23 cellular contexts compared by ENCODE assay signal in the genomic region with DNA sequence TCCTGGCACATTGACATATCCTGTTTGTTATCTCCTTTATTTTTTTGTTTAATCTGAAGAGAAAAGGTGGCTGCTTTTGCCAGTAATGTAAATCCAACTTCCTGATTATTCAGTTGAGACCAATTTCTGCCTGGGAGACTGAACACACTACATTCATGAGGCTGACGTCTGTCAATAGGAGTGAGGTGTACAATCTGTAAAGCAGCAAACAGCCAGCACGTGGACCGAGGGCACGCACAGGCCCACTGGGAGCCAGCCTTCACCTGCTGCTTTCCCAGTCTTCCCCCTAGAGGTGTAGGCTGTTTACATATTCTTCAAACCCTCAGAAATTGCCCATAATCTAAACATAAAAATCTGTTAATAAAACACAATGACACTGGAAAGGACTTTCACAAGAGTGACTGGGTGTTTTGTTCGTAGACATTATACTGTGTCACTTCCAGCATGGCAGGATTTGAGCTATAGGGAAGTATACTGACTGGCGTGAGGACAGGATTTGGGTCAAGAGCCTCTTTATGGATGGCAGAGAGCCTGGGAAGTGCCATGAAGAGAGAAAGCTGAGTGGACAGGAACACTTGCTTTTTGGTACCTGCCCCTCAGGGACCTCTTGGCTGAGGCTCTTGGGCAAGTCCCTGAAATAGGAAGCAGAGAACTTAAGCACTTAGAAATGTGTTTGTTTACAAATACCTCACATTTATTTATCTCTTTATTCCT.
DNase-seq lines count a peak whose midpoint lies in the region; ATAC-seq lines count a peak whose summit lies in the region.
"Had no signal": no experiment of that assay in that cellular context is flagged by ENCODE, and none has a peak within 500 bp of the region (broad histone marks: within the 10 kb centered on the region; RNA-seq: fewer than 3 reads in every experiment).

No MANE protein-coding gene starts in this region.

- no peaks in the 10 kb centered on the region for H3K79me1 ChIP-seq in mesenchymal stem cell (replicated peaks; ENCODE audit: low read length, poor library complexity, severe bottlenecking)

- H3K14ac ChIP-seq in mesenchymal stem cell (ENCODE audit: low read length in 2 of 2): no peak overlapping the region

- no peak overlapping the region for H2BK15ac ChIP-seq in mesenchymal stem cell (ENCODE audit: low read depth, poor library complexity, severe bottlenecking)

- H3K4ac ChIP-seq in mesenchymal stem cell (ENCODE audit: low read depth in 1 of 2, low read length in 2 of 2): no peak overlapping the region

- H3K36me3 ChIP-seq in mesenchymal stem cell (ENCODE audit: control insufficient read depth in 1 of 2, insufficient read depth in 2 of 2, low read depth in 1 of 2, low read length in 2 of 2): no peaks in the 10 kb centered on the region
- H3K36me3 ChIP-seq: ascending aorta, sigmoid colon had no signal

- no peaks in the 10 kb centered on the region for H3K27me3 ChIP-seq in mesenchymal stem cell (ENCODE audit: control insufficient read depth in 1 of 2, insufficient read depth in 1 of 2, low read length in 2 of 2)
- H3K27me3 ChIP-seq: ascending aorta, sigmoid colon had no signal

- peak overlapping the region; percentile 4 for H2AK5ac ChIP-seq in mesenchymal stem cell (ENCODE audit: low read length, severe bottlenecking)

- H2BK120ac ChIP-seq in mesenchymal stem cell (ENCODE audit: low read depth, low read length): no peak overlapping the region

- no peak overlapping the region for H4K91ac ChIP-seq in mesenchymal stem cell (ENCODE audit: low read length)

- no peak overlapping the region for H3K23ac ChIP-seq in mesenchymal stem cell (ENCODE audit: low read length in 2 of 2)

- 89% methylated on average over 6 of the region's 6 CpGs for WGBS in mesenchymal stem cell

- no peak overlapping the region for H2AFZ ChIP-seq in mesenchymal stem cell (ENCODE audit: low read depth, low read length)

- no peaks in the 10 kb centered on the region for H3K4me1 ChIP-seq in mesenchymal stem cell (ENCODE audit: control insufficient read depth, insufficient read depth, low read depth, low read length)
- H3K4me1 ChIP-seq: ascending aorta, sigmoid colon had no signal

- no peak overlapping the region for H3K18ac ChIP-seq in mesenchymal stem cell (ENCODE audit: low read depth in 1 of 2, low read length in 2 of 2)

- intact Hi-C loops in left cardiac atrium (cut with DNase I): no loop called here

- ATAC-seq in left cardiac atrium (no peak), GM19395 (IDR thresholded peaks at IDR 0.05; ENCODE audit: unreplicated experiment) (no peak)
- ATAC-seq: activated CD4-positive, alpha-beta T cell treated with anti-CD3 and anti-CD28 coated beads for 36 hours; HepG2 had no signal

- H3K4me3 ChIP-seq in mesenchymal stem cell (ENCODE audit: insufficient read depth in 1 of 2, low read depth in 1 of 2, low read length in 2 of 2): no peak overlapping the region
- H3K4me3 ChIP-seq: ascending aorta, dorsolateral prefrontal cortex, sigmoid colon had no signal

- no peak overlapping the region for H4K8ac ChIP-seq in mesenchymal stem cell (ENCODE audit: low read length)

- no peak overlapping the region for H3K27ac ChIP-seq in mesenchymal stem cell (ENCODE audit: low read length, poor library complexity, severe bottlenecking)
- H3K27ac ChIP-seq: ascending aorta, dorsolateral prefrontal cortex, sigmoid colon had no signal

- H3K9me3 ChIP-seq in mesenchymal stem cell (ENCODE audit: control insufficient read depth, low read length): no peaks in the 10 kb centered on the region
- H3K9me3 ChIP-seq: ascending aorta, sigmoid colon had no signal

- no peak overlapping the region for H2BK12ac ChIP-seq in mesenchymal stem cell (ENCODE audit: low read length in 2 of 2)

- H2BK5ac ChIP-seq in mesenchymal stem cell (ENCODE audit: low read depth, low read length, poor library complexity, severe bottlenecking): no peak overlapping the region

- H3K9ac ChIP-seq in mesenchymal stem cell (ENCODE audit: low read length): no peak overlapping the region

- no peak overlapping the region for H3K4me2 ChIP-seq in mesenchymal stem cell (ENCODE audit: low read length, poor library complexity, severe bottlenecking)

- DNase-seq in DMS79 (lab: John Stamatoyannopoulos, UW) (peak; percentile 87), NCI-H2029 (lab: John Stamatoyannopoulos, UW) (peak; percentile 88), NCI-H774 (lab: John Stamatoyannopoulos, UW) (peak; percentile 82), mesenchymal stem cell (no peak), left cardiac atrium (no peak)
- no peak for DNase-seq in effector CD4-positive, alpha-beta T cell
- DNase-seq in activated T-cell treated with anti-CD3 and anti-CD28 coated beads, Interleukin-2, amount 50 U/mL, for 1 hour: no peak
- DNase-seq: activated CD4-positive, alpha-beta T cell treated with anti-CD3 and anti-CD28 coated beads for 36 hours; C1 segment of cervical spinal cord; Calu3; central memory CD4-positive, alpha-beta T cell; dorsolateral prefrontal cortex; NCI-H1048; NCI-H524; nephron progenitor cell; posterior cingulate gyrus; sigmoid colon; stimulated activated CD4-positive, alpha-beta T cell treated with anti-CD3 and anti-CD28 coated beads, Interleukin-15, amount 100 ng/mL, for 24 hours; stimulated activated CD8-positive, alpha-beta memory T cell treated with anti-CD3 and anti-CD28 coated beads, Interleukin-4, amount 100 ng/mL, for 48 hours; SW 1271 had no signal

Comparison
In these comparisons a context has a peak if more than half of its experiments do, and no peak if none do; other contexts are left out.
1. DNase-seq: peak in DMS79 (single experiment), NCI-H2029 (single experiment) and NCI-H774 (single experiment); none in mesenchymal stem cell (single experiment), left cardiac atrium (single experiment), effector CD4-positive, alpha-beta T cell (single experiment) and activated T-cell treated with anti-CD3 and anti-CD28 coated beads, Interleukin-2, amount 50 U/mL, for 1 hour (single experiment).